Comparison of ENCODE assay signal across 8 cellular contexts in the genomic region with DNA sequence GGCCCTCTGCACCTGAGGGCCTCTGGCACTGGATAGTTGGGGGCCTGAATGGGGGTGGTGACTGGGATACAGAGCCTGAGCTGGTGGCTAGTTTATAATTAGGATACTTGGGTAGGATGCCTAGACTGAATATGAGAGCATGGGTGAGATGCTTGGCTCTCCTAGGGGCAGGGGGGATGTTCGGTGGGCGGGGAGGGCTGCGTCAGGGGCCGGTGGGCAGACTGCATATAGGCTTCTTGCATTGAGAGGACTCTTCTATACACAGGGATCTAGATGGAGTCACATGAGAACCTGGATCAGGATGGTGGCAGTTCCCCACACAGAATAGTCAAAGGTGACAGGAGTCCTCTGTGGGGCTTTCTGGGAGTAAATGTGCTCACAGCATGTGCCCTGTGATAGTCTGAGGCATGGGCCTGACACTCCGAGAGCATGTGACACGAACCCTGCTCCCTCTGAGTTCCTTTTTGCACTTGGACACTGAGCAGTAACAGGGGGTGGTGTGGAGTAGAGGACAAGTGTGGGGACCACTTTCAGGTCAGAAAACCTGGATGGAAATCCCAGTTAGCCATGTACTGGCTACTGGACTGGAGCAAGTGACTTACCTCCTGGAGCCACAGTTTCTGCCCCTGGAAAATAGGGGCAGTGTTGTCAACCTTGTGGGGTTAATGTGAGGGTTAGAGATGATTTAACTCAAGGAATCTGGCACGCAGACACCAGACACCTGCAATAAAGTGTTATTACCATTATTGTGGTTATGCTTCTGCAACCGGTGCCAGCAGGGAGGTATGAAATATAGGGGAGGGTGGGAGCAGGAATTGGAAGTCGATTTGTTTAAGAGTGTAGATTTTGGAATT. TPM values are rescaled to one million over a fixed set of nuclear protein-coding genes. Genes with fewer than 3 reads are reported as not detected.
DNase-seq lines count a peak whose midpoint lies in the region; ATAC-seq and TF ChIP-seq lines count a peak whose summit lies in the region.

No MANE protein-coding gene starts in this region.

- H3K4me3 ChIP-seq in GM23248 (peak overlapping the region; percentile 93), skeletal muscle tissue (ENCODE audit: low read length in 3 of 3) (peak overlapping the region; percentile 78 to 91 (median 80))

- CTCF ChIA-PET in WTC11 (lab: Charles Lee): interaction anchor here (1.5 to 2.6 kb wide), 4 partner anchors 18 to 59 kb away, joined by 6 to 20 read pairs (median 9); no protein-coding TSS in a partner anchor

- peaks cover 5% of the 10 kb centered on the region for H4K20me1 ChIP-seq in GM23248 (ENCODE audit: insufficient read depth)

- DNase-seq in GM23248 (no peak), WTC11 (ENCODE audit: low spot score) (no peak), foreskin keratinocyte (no peak), SKM-1 treated with dmso at 0.1 percent for 144 hours (lab: John Stamatoyannopoulos, UW; ENCODE audit: unreplicated experiment) (no peak), sciatic nerve (ENCODE audit: low spot score) (no peak)

- TF ChIP-seq CTCF in WTC11 (IDR thresholded peaks at IDR 0.05) (no peak), foreskin keratinocyte (conservative IDR thresholded peaks at IDR 0.05) (no peak)

- H3K4me1 ChIP-seq in GM23248 (ENCODE audit: insufficient read depth): peaks cover 56% of the 10 kb centered on the region
- peaks cover 25% of the 10 kb centered on the region for H3K4me1 ChIP-seq in foreskin keratinocyte
- H3K4me1 ChIP-seq in skeletal muscle tissue (ENCODE audit: control insufficient read depth in 3 of 3, insufficient read depth in 3 of 3, low read length in 3 of 3): peaks cover 66 to 77% (median 68%) of the 10 kb centered on the region in 3 donors

- no peaks in the 10 kb centered on the region for H3K36me3 Mint-ChIP-seq in WTC11

- WGBS in GM23248 (ENCODE audit: low coverage in 1 of 2, low lambda C conversion rate in 2 of 2, missing lambda C conversion rate in 2 of 2), 2 experiments: 50 to 53% methylated on average over 5 to 9 of the region's 9 CpGs

- H3K9ac ChIP-seq in GM23248 (peak overlapping the region; percentile 100), skeletal muscle tissue (ENCODE audit: low read depth in 1 of 3, low read length in 3 of 3) (peak overlapping the region; percentile 87 to 100 (median 88))

- H3K79me2 ChIP-seq in GM23248 (ENCODE audit: insufficient read depth): peaks cover 82% of the 10 kb centered on the region

- intact Hi-C loops in sciatic nerve (cut with DNase I): no loop called here

- H3K27ac ChIP-seq in GM23248 (peak overlapping the region; percentile 89), foreskin keratinocyte (peak overlapping the region; percentile 99), skeletal muscle tissue (ENCODE audit: low read depth, low read length) (peak overlapping the region; percentile 99)

- 0 out of 2 replicates have a peak, but pooled peaks cover under 1% of the 10 kb centered on the region for H3K36me3 ChIP-seq in GM23248 (ENCODE audit: low read depth)
- peaks cover 4 to 5% (median 4%) of the 10 kb centered on the region in 3 donors for H3K36me3 ChIP-seq in skeletal muscle tissue (ENCODE audit: control insufficient read depth in 3 of 3, insufficient read depth in 3 of 3, low read length in 3 of 3)

- no peak overlapping the region for H3K27ac Mint-ChIP-seq in WTC11

- POLR2A ChIA-PET in WTC11 (lab: Charles Lee): interaction anchor here (1.8 kb wide), 1 partner anchor 21 kb away, joined by 12 read pairs; no protein-coding TSS in a partner anchor

- peaks cover 23% of the 10 kb centered on the region for H3K27me3 Mint-ChIP-seq in WTC11 (ENCODE audit: low read depth)

- ATAC-seq in WTC11: no peak
- ATAC-seq in foreskin keratinocyte: no peak
- no peak for ATAC-seq in HG03025 (IDR thresholded peaks at IDR 0.05; ENCODE audit: low FRiP score, unreplicated experiment)
- no peak for ATAC-seq in HG02763 (IDR thresholded peaks at IDR 0.05; ENCODE audit: unreplicated experiment)
- no peak for ATAC-seq in sciatic nerve

- H3K9me3 ChIP-seq in GM23248 (ENCODE audit: low read depth) (no peaks in the 10 kb centered on the region), skeletal muscle tissue (ENCODE audit: control insufficient read depth in 3 of 3, low read length in 3 of 3) (no peaks in the 10 kb centered on the region)

- H3K4me3 Mint-ChIP-seq in WTC11: peak overlapping the region; percentile 79

- H3K9me3 Mint-ChIP-seq in WTC11: no peaks in the 10 kb centered on the region

- in situ Hi-C loops in GM23248 (cut with MboI): no loop called here

- peak overlapping the region; percentile 76 for H3K4me2 ChIP-seq in GM23248 (ENCODE audit: unreplicated experiment)

- H3K27me3 ChIP-seq in GM23248 (replicated peaks; ENCODE audit: insufficient read depth): no peaks in the 10 kb centered on the region
- no peaks in the 10 kb centered on the region for H3K27me3 ChIP-seq in foreskin keratinocyte
- no peaks in the 10 kb centered on the region for H3K27me3 ChIP-seq in skeletal muscle tissue (ENCODE audit: control insufficient read depth in 3 of 3, insufficient read depth in 3 of 3, low read length in 3 of 3)

- H2AFZ ChIP-seq in GM23248: no peak overlapping the region

- H3K4me1 Mint-ChIP-seq in WTC11: peaks cover 46% of the 10 kb centered on the region

- H3K9me2 ChIP-seq in GM23248 (ENCODE audit: insufficient read depth): no peaks in the 10 kb centered on the region

- peaks cover 20% of the 10 kb centered on the region for H3F3A ChIP-seq in GM23248 (ENCODE audit: insufficient read depth)

TF ChIP-seq in WTC11, 78 proteins besides CTCF, POLR2A, EP300 and RAD21 (continues in another document):
- TF ChIP-seq, protein P1, sequence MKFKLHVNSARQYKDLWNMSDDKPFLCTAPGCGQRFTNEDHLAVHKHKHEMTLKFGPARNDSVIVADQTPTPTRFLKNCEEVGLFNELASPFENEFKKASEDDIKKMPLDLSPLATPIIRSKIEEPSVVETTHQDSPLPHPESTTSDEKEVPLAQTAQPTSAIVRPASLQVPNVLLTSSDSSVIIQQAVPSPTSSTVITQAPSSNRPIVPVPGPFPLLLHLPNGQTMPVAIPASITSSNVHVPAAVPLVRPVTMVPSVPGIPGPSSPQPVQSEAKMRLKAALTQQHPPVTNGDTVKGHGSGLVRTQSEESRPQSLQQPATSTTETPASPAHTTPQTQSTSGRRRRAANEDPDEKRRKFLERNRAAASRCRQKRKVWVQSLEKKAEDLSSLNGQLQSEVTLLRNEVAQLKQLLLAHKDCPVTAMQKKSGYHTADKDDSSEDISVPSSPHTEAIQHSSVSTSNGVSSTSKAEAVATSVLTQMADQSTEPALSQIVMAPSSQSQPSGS (CRISPR knock-in tag; IDR thresholded peaks at IDR 0.05; ENCODE audit: borderline replicate concordance, low read depth): no peak
- TF ChIP-seq FOXJ3 (CRISPR knock-in tag; IDR thresholded peaks at IDR 0.05; ENCODE audit: borderline replicate concordance): no peak
- TF ChIP-seq, protein P2, sequence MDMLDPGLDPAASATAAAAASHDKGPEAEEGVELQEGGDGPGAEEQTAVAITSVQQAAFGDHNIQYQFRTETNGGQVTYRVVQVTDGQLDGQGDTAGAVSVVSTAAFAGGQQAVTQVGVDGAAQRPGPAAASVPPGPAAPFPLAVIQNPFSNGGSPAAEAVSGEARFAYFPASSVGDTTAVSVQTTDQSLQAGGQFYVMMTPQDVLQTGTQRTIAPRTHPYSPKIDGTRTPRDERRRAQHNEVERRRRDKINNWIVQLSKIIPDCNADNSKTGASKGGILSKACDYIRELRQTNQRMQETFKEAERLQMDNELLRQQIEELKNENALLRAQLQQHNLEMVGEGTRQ (CRISPR knock-in tag; IDR thresholded peaks at IDR 0.05): no peak
- TF ChIP-seq FOXP1 (CRISPR knock-in tag; IDR thresholded peaks at IDR 0.05; ENCODE audit: borderline replicate concordance): no peak
- TF ChIP-seq, protein P3, sequence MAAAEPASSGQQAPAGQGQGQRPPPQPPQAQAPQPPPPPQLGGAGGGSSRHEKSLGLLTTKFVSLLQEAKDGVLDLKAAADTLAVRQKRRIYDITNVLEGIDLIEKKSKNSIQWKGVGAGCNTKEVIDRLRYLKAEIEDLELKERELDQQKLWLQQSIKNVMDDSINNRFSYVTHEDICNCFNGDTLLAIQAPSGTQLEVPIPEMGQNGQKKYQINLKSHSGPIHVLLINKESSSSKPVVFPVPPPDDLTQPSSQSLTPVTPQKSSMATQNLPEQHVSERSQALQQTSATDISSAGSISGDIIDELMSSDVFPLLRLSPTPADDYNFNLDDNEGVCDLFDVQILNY (CRISPR knock-in tag; IDR thresholded peaks at IDR 0.05): no peak
- no peak for TF ChIP-seq RORB (CRISPR knock-in tag; IDR thresholded peaks at IDR 0.05)
- no peak for TF ChIP-seq CREM (CRISPR knock-in tag; IDR thresholded peaks at IDR 0.05)
- TF ChIP-seq, protein P4, sequence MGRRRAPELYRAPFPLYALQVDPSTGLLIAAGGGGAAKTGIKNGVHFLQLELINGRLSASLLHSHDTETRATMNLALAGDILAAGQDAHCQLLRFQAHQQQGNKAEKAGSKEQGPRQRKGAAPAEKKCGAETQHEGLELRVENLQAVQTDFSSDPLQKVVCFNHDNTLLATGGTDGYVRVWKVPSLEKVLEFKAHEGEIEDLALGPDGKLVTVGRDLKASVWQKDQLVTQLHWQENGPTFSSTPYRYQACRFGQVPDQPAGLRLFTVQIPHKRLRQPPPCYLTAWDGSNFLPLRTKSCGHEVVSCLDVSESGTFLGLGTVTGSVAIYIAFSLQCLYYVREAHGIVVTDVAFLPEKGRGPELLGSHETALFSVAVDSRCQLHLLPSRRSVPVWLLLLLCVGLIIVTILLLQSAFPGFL (CRISPR knock-in tag; IDR thresholded peaks at IDR 0.05; ENCODE audit: borderline replicate concordance): no peak

RNA-seq across cellular contexts. Expression of a gene that starts 2.2 kb away (rescaled TPM):
- 160 and 224 TPM in 2 replicates for total RNA-seq in GM23248 (2014; rRNA removed; shearing (Covaris generic))
- polyA plus RNA-seq in GM23248 (2016; fragmentation: Nextera tagmentation; extraction: Ambion mirVana) (34.8 and 35.8 TPM in 2 replicates), foreskin keratinocyte (259 and 272 TPM in 2 replicates)
- total RNA-seq in WTC11 (2021) (65.0 to 88.7 TPM (median 72.0 TPM) in 3 replicates), foreskin keratinocyte (207 and 209 TPM in 2 replicates), skeletal muscle tissue (71.0 TPM), sciatic nerve (123 TPM)

RNA-seq across cellular contexts. Expression of a gene that starts 8.9 kb away (rescaled TPM):
- 101 and 112 TPM in 2 replicates for total RNA-seq in GM23248 (2014; rRNA removed; shearing (Covaris generic))
- polyA plus RNA-seq in GM23248 (2016; fragmentation: Nextera tagmentation; extraction: Ambion mirVana) (134 and 135 TPM in 2 replicates), foreskin keratinocyte (142 and 153 TPM in 2 replicates)
- total RNA-seq in WTC11 (2021) (48.9 to 52.5 TPM (median 52.0 TPM) in 3 replicates), foreskin keratinocyte (115 and 121 TPM in 2 replicates), skeletal muscle tissue (30.3 TPM), sciatic nerve (46.8 TPM)

RNA-seq across cellular contexts. Expression of a gene that starts 33.2 kb away (rescaled TPM):
- 30.5 and 33.1 TPM in 2 replicates for total RNA-seq in GM23248 (2014; rRNA removed; shearing (Covaris generic))
- 2.9 and 3.2 TPM in 2 replicates for polyA plus RNA-seq in GM23248 (2016; fragmentation: Nextera tagmentation; extraction: Ambion mirVana)
- 2.3 to 3.5 TPM (median 3.3 TPM) in 3 replicates for total RNA-seq in WTC11 (2021)
- 0.68 and 0.78 TPM in 2 replicates for total RNA-seq in foreskin keratinocyte
- 0.27 and 0.41 TPM in 2 replicates for polyA plus RNA-seq in foreskin keratinocyte
- total RNA-seq in skeletal muscle tissue: 11.0 TPM
- total RNA-seq in sciatic nerve: 47.3 TPM
